8 cellular contexts compared by ENCODE assay signal in the genomic region with DNA sequence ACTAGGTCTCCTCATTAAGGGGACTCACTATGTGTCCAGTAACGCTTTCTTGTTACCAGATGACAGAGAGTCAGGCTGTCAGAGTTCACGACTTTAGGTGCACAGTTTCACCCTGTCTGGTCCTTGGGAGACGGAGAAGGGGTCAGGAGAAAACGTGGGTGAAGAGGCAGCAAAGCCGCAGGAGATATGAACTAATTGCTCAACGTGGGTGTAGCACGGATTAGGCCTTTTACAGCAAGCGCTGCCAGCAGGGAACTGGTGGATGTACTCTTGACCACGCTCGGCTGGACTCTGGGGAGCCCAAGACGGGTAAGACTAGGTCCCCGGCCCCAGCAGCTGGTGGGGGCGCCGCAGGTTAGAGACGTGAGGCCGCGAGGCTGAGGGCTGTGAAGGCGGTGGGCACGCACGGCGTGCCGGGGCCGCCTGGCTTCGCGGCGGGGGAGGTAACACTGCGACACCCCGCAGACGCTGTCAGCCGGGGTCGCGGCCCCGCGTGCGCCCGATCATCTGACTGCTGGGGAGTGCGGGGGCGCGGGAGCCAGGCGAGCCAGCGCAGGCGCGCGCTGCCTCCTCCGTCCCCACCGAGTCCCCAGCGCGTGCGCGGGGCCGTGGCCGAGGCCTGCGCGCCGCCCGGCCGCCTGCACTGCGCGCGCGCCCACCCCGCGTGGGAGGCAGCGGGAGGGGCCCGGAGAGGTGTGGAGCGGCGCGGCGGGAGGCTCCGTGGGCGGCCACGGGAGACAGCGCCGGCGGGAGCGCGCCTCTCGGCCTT. TPM values are rescaled to one million over a fixed set of nuclear protein-coding genes. Genes with fewer than 3 reads are reported as not detected.
DNase-seq lines count a peak whose midpoint lies in the region; ATAC-seq and TF ChIP-seq lines count a peak whose summit lies in the region.

A gene with protein sequence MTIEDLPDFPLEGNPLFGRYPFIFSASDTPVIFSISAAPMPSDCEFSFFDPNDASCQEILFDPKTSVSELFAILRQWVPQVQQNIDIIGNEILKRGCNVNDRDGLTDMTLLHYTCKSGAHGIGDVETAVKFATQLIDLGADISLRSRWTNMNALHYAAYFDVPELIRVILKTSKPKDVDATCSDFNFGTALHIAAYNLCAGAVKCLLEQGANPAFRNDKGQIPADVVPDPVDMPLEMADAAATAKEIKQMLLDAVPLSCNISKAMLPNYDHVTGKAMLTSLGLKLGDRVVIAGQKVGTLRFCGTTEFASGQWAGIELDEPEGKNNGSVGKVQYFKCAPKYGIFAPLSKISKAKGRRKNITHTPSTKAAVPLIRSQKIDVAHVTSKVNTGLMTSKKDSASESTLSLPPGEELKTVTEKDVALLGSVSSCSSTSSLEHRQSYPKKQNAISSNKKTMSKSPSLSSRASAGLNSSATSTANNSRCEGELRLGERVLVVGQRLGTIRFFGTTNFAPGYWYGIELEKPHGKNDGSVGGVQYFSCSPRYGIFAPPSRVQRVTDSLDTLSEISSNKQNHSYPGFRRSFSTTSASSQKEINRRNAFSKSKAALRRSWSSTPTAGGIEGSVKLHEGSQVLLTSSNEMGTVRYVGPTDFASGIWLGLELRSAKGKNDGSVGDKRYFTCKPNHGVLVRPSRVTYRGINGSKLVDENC (plus strand): TSS at position 575 of the 769 bp plus-strand sequence. CDS start 5,974 bp downstream, outside the sequence.

- no peaks in the 10 kb centered on the region for H3K9me3 ChIP-seq in breast epithelium
- no peaks in the 10 kb centered on the region for H3K9me3 ChIP-seq in smooth muscle cell (replicated peaks; ENCODE audit: low read depth)

- H3K4me1 ChIP-seq in breast epithelium = peaks cover 0 to 5% of the 10 kb centered on the region in 2 donors
- H3K4me1 ChIP-seq in smooth muscle cell (ENCODE audit: low read depth) = peaks cover 9% of the 10 kb centered on the region

- peaks cover 6% of the 10 kb centered on the region; the same call in 1 of the 2 replicates for H3K4me1 Mint-ChIP-seq in WTC11

- no peaks in the 10 kb centered on the region for H3K9me3 Mint-ChIP-seq in WTC11

- DNase-seq in NCI-H748 (lab: John Stamatoyannopoulos, UW; ENCODE audit: unreplicated experiment) (peak; percentile 22), NCI-H748 treated with DMSO at 0.1 percent for 48 hours (lab: John Stamatoyannopoulos, UW) (no peak), WTC11 (ENCODE audit: low spot score) (peak; percentile 35), breast epithelium (ENCODE audit: low spot score in 2 of 2) (peak in 1 of 2 donors; percentile 64), iPS-NIHi7 (ENCODE audit: extremely low spot score) (peak; percentile 69), smooth muscle cell (lab: John Stamatoyannopoulos, UW; ENCODE audit: unreplicated experiment) (no peak), LoVo (ENCODE audit: low spot score) (no peak)

- peak within 1 kb of the TSS; percentile 79 for H3K4me3 Mint-ChIP-seq in WTC11

- CTCF ChIA-PET in WTC11 (lab: Charles Lee) = no interaction called here

- peak within 1 kb of the TSS; percentile 82 for H2AFZ ChIP-seq in smooth muscle cell (ENCODE audit: low read depth)

- peaks cover 63% of the 10 kb centered on the region for H3K27me3 Mint-ChIP-seq in WTC11 (ENCODE audit: low read depth)

- H4K20me1 ChIP-seq in smooth muscle cell (ENCODE audit: low read depth) = no peaks in the 10 kb centered on the region

- ATAC-seq in HG03442 (IDR thresholded peaks at IDR 0.05; ENCODE audit: unreplicated experiment) (peak; percentile 48), WTC11 (peak; percentile 76)

- WGBS in smooth muscle cell (ENCODE audit: low lambda C conversion rate) = 3% methylated on average over 36 of the region's 78 CpGs

- H3K79me2 ChIP-seq in smooth muscle cell (ENCODE audit: low read depth) = peaks cover 36% of the 10 kb centered on the region

- H3K4me3 ChIP-seq in breast epithelium = peak within 1 kb of the TSS; percentile 79 to 94 (median 82)
- peak within 1 kb of the TSS; percentile 59 for H3K4me3 ChIP-seq in smooth muscle cell

- no peaks in the 10 kb centered on the region; the same call in 1 of the 2 replicates for H3K36me3 Mint-ChIP-seq in WTC11

- peak within 1 kb of the TSS; percentile 98 to 100 for H3K27ac ChIP-seq in breast epithelium
- peak within 1 kb of the TSS; percentile 87 for H3K27ac ChIP-seq in smooth muscle cell (ENCODE audit: low read depth)

- intact Hi-C loops in breast epithelium (cut with DNase I; ENCODE audit: low total_unique reads) = no loop called here

- TF ChIP-seq POLR2A in breast epithelium (IDR thresholded peaks at IDR 0.05) = peak; percentile 19

- no peaks in the 10 kb centered on the region for H3K36me3 ChIP-seq in breast epithelium
- H3K36me3 ChIP-seq in smooth muscle cell (ENCODE audit: low read depth) = no peaks in the 10 kb centered on the region

- H3K27me3 ChIP-seq in breast epithelium (no peaks in the 10 kb centered on the region), smooth muscle cell (ENCODE audit: low read depth) (no peaks in the 10 kb centered on the region)

- H3K9ac ChIP-seq in smooth muscle cell (ENCODE audit: low read depth) = peak within 1 kb of the TSS; percentile 81

- POLR2A ChIA-PET in WTC11 (lab: Charles Lee) = no interaction called here

- peak within 1 kb of the TSS; percentile 93 for H3K4me2 ChIP-seq in smooth muscle cell

- no peak within 1 kb of the TSS for H3K27ac Mint-ChIP-seq in WTC11

- no peak for TF ChIP-seq CTCF in WTC11 (IDR thresholded peaks at IDR 0.05)
- TF ChIP-seq CTCF in breast epithelium (IDR thresholded peaks at IDR 0.05) = no peak
- no peak for TF ChIP-seq CTCF in smooth muscle cell (IDR thresholded peaks at IDR 0.05; ENCODE audit: borderline replicate concordance, insufficient read depth, poor library complexity, severe bottlenecking)

- H3F3A ChIP-seq in smooth muscle cell (ENCODE audit: low read depth) = peaks cover 26% of the 10 kb centered on the region

TF ChIP-seq in WTC11, 78 proteins besides CTCF, POLR2A, EP300 and RAD21:
- TF ChIP-seq RELA (CRISPR knock-in tag; IDR thresholded peaks at IDR 0.05; ENCODE audit: borderline replicate concordance) = no peak

RNA-seq across cellular contexts. Expression of the gene that starts here (rescaled TPM):
- 0.21 to 0.62 TPM (median 0.39 TPM) in 3 replicates for total RNA-seq in WTC11 (2021)
- total RNA-seq in breast epithelium = 100 to 1,000 TPM in 1 of 3 donors, 10 to 100 TPM in 2; 67.2 to 146 (median 76.8) TPM
- total RNA-seq in smooth muscle cell = 18.9 and 27.1 TPM in 2 replicates
- polyA plus RNA-seq in smooth muscle cell = 5.7 and 12.5 TPM in 2 replicates

Comparison
In these comparisons a context has a peak if more than half of its experiments do, and no peak if none do; other contexts are left out.
1. RNA of the gene that starts here (total RNA-seq): 67.2 to 146 TPM in breast epithelium and 18.9 to 27.1 TPM in smooth muscle cell; 0.21 to 0.62 TPM in WTC11; every median in the first group is over 10 times any median in the second.
2. DNase-seq: peak in NCI-H748 (single experiment) and iPS-NIHi7 (single experiment); none in NCI-H748 treated with DMSO at 0.1 percent for 48 hours (single experiment), smooth muscle cell (single experiment) and LoVo (single experiment).
3. Peak in DNase-seq and ATAC-seq in WTC11; RNA of the gene not detected or under 1 TPM.